In the genomic region with DNA sequence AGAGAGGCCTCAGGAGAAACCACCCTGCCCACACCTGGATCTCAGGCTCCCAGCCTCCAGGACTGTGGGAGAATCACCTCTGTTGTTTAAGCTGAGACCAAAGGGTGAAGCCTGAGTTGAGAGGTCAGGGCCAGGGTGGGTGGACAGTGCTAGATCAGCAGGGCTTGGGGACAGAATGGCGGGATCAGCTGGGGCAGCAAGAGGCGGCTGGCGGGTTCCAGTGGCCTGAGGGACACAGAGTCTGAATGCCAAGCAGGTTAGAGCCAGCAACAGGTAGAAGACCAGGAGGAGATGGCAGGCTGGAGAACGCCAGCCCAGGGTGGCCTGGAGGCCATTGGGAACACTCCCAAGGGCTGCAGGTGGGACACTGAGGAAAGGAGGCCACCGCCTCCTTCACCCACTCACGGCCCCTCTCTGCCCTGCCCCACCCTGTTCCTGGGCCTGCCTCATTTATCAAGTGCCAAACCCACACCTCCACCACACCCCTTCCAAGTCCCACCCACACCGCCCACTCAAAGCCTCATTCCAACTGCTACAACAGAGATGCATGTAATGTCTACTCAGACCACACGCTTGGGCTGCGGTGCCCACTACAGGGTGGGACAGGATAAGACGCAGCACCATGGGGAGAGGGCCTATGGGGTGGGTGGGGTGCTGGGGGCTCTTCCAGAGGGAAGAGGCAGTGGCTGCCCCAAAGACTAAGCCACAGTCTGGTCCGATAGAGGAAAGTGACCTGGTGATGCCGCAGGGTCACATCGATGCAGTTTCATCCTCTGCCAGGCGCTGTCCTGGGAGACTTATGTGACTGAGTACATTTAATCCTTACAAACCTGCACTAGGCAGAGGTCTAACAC, we compare ENCODE assay signal across 23 cellular contexts.
A peak's percentile ranks its signal among the peaks of the same experiment; 100 is the strongest.
DNase-seq lines count a peak whose midpoint lies in the region; ATAC-seq, FAIRE-seq and TF ChIP-seq lines count a peak whose summit lies in the region.
"Had no signal": no experiment of that assay in that cellular context is flagged by ENCODE, and none has a peak within 500 bp of the region (broad histone marks: within the 10 kb centered on the region; RNA-seq: fewer than 3 reads in every experiment).

No MANE protein-coding gene starts in this region.

- no peak for DNase-seq in stimulated activated naive CD8-positive, alpha-beta T cell treated with anti-CD3 and anti-CD28 coated beads, Interleukin-15, amount 100 ng/mL, for 72 hours
- no peak for DNase-seq in stimulated activated naive CD8-positive, alpha-beta T cell treated with anti-CD3 and anti-CD28 coated beads, Interleukin-15, Interleukin-2, amounts not matched to agents 100 U/mL and 50 U/mL, for 24 hours
- no peak for DNase-seq in HepG2 (ENCODE audit: low spot score)
- peak; percentile 54 for DNase-seq in small intestine
- no peak for DNase-seq in anterior cingulate cortex (lab: John Stamatoyannopoulos, UW)
- DNase-seq in DMS53 treated with DMSO at 0.1 percent for 48 hours (lab: John Stamatoyannopoulos, UW; ENCODE audit: unreplicated experiment), result no peak
- no peak for DNase-seq in activated CD4-positive, alpha-beta memory T cell treated with anti-CD3 and anti-CD28 coated beads for 36 hours
- DNase-seq: activated CD4-positive, alpha-beta T cell treated with anti-CD3 and anti-CD28 coated beads, Interleukin-2, amount 10 ng/mL, durations not matched to agents 7 days and 5 days; activated T-cell treated with anti-CD3 and anti-CD28 coated beads for 4 hours; Calu3; cerebellar nuclear complex; effector memory CD4-positive, alpha-beta T cell; left ventricle myocardium superior; NCI-H187 treated with DMSO at 0.1 percent for 48 hours; NCI-H345; PC-9; T-helper 1 cell had no signal

- no peak overlapping the region for H2AFZ ChIP-seq in HepG2 (ENCODE audit: low read length)
- H2AFZ ChIP-seq: PC-9 had no signal

- H3K4me1 Mint-ChIP-seq in stimulated activated naive CD8-positive, alpha-beta T cell treated with anti-CD3 and anti-CD28 coated beads, Interleukin-15, amount 100 ng/mL, for 72 hours, result peaks cover 23% of the 10 kb centered on the region
- no peaks in the 10 kb centered on the region for H3K4me1 Mint-ChIP-seq in activated CD4-positive, alpha-beta memory T cell treated with anti-CD3 and anti-CD28 coated beads for 36 hours (ENCODE audit: low read depth)
- H3K4me1 Mint-ChIP-seq: activated CD4-positive, alpha-beta T cell treated with anti-CD3 and anti-CD28 coated beads, Interleukin-2, amount 10 ng/mL, durations not matched to agents 7 days and 5 days had no signal

- H3K27me3 ChIP-seq in HepG2 (ENCODE audit: control insufficient read depth in 1 of 2, insufficient read depth in 2 of 2, low read length in 2 of 2) (no peaks in the 10 kb centered on the region), small intestine (ENCODE audit: control insufficient read depth in 2 of 2, insufficient read depth in 2 of 2, low read length in 2 of 2) (no peaks in the 10 kb centered on the region)
- H3K27me3 ChIP-seq: neutrophil, right atrium auricular region had no signal

- no peak for FAIRE-seq in HepG2 (lab: Jason Lieb, UNC)
- no peak for FAIRE-seq in small intestine (lab: Jason Lieb, UNC)
- FAIRE-seq: A549, H1 had no signal

- H3K36me3 Mint-ChIP-seq in activated CD4-positive, alpha-beta memory T cell treated with anti-CD3 and anti-CD28 coated beads for 36 hours, result no peaks in the 10 kb centered on the region

- H3K9ac ChIP-seq in HepG2 (ENCODE audit: insufficient read depth, low read depth, low read length), result no peak overlapping the region

- no peak overlapping the region for H3K4me2 ChIP-seq in HepG2 (ENCODE audit: low read depth, low read length)
- H3K4me2 ChIP-seq: PC-9 had no signal

- POLR2A ChIA-PET in HepG2 (lab: Yijun Ruan, JAX), result no interaction called here
- POLR2A ChIA-PET in activated CD4-positive, alpha-beta memory T cell treated with anti-CD3 and anti-CD28 coated beads for 36 hours (lab: Charles Lee), result no interaction called here

- ATAC-seq in stimulated activated naive CD8-positive, alpha-beta T cell treated with anti-CD3 and anti-CD28 coated beads, Interleukin-15, amount 100 ng/mL, for 72 hours, result peak; percentile 13
- no peak for ATAC-seq in stimulated activated naive CD8-positive, alpha-beta T cell treated with anti-CD3 and anti-CD28 coated beads, Interleukin-15, Interleukin-2, amounts not matched to agents 100 U/mL and 50 U/mL, for 24 hours
- ATAC-seq in HepG2 (peak; percentile 11), HG03159 (IDR thresholded peaks at IDR 0.05; ENCODE audit: unreplicated experiment) (no peak)

- intact Hi-C loops in HepG2 (cut with micrococcal nuclease; ENCODE audit: unreplicated experiment), result no loop called here
- intact Hi-C loops in activated CD4-positive, alpha-beta memory T cell treated with anti-CD3 and anti-CD28 coated beads for 36 hours (cut with micrococcal nuclease), result no loop called here

- CTCF ChIA-PET in HepG2 (lab: Yijun Ruan, JAX; ENCODE audit: low intra/inter-chr PET ratio, low total read pairs), result no interaction called here
- CTCF ChIA-PET in activated CD4-positive, alpha-beta memory T cell treated with anti-CD3 and anti-CD28 coated beads for 36 hours (lab: Charles Lee), result no interaction called here

- WGBS in HepG2 (ENCODE audit: low lambda C conversion rate), result 98% methylated on average over 10 of the region's 14 CpGs
- 83 to 89% (median 87%) methylated on average over 12 to 14 of the region's 14 CpGs for WGBS in small intestine, 3 donors

- no peaks in the 10 kb centered on the region for H3K27me3 Mint-ChIP-seq in stimulated activated naive CD8-positive, alpha-beta T cell treated with anti-CD3 and anti-CD28 coated beads, Interleukin-15, amount 100 ng/mL, for 72 hours
- H3K27me3 Mint-ChIP-seq in activated CD4-positive, alpha-beta memory T cell treated with anti-CD3 and anti-CD28 coated beads for 36 hours, result no peaks in the 10 kb centered on the region
- H3K27me3 Mint-ChIP-seq: activated CD4-positive, alpha-beta T cell treated with anti-CD3 and anti-CD28 coated beads, Interleukin-2, amount 10 ng/mL, durations not matched to agents 7 days and 5 days; type B pancreatic cell had no signal

- H3K4me3 Mint-ChIP-seq in stimulated activated naive CD8-positive, alpha-beta T cell treated with anti-CD3 and anti-CD28 coated beads, Interleukin-15, amount 100 ng/mL, for 72 hours, result no peak overlapping the region
- no peak overlapping the region for H3K4me3 Mint-ChIP-seq in activated CD4-positive, alpha-beta memory T cell treated with anti-CD3 and anti-CD28 coated beads for 36 hours
- H3K4me3 Mint-ChIP-seq: activated CD4-positive, alpha-beta T cell treated with anti-CD3 and anti-CD28 coated beads, Interleukin-2, amount 10 ng/mL, durations not matched to agents 7 days and 5 days; type B pancreatic cell had no signal

- no peak for TF ChIP-seq EP300 in HepG2 (IDR thresholded peaks at IDR 0.05; ENCODE audit: low read depth in 2 of 2, low read length in 2 of 2)
- no peak for TF ChIP-seq EP300 in HepG2 (CRISPR knock-in tag; IDR thresholded peaks at IDR 0.05; ENCODE audit: borderline replicate concordance)

- H3K9me3 ChIP-seq in HepG2 (ENCODE audit: low read length) (no peaks in the 10 kb centered on the region), small intestine (ENCODE audit: control insufficient read depth, low read depth) (no peaks in the 10 kb centered on the region)
- H3K9me3 ChIP-seq: A549, neutrophil, right atrium auricular region had no signal

- no peaks in the 10 kb centered on the region for H3K79me2 ChIP-seq in HepG2 (ENCODE audit: insufficient read depth, low read length)

- peaks cover 37% of the 10 kb centered on the region for H3K4me1 ChIP-seq in HepG2 (ENCODE audit: insufficient read depth, low read length)
- peaks cover 9 to 13% of the 10 kb centered on the region in 2 donors for H3K4me1 ChIP-seq in small intestine (ENCODE audit: control insufficient read depth in 2 of 2, insufficient read depth in 1 of 2, low read depth in 1 of 2, low read length in 1 of 2)

- TF ChIP-seq POLR2A in HepG2 (IDR thresholded peaks at IDR 0.05; ENCODE audit: insufficient read depth in 1 of 2, low read depth in 2 of 2, low read length in 2 of 2), result no peak

- TF ChIP-seq RAD21 in HepG2 (CRISPR knock-in tag; IDR thresholded peaks at IDR 0.05), result no peak

- in situ Hi-C loops in HepG2 (cut with HindIII; ENCODE audit: extremely low pct_ligation_motif_present, low pct_unique_long_range_greater_than_20kb), result no loop called here

- BruUV-seq in HepG2 (replicated peaks; lab: Mats Ljungman, UMichigan), result no TSS peak

- peaks cover 32% of the 10 kb centered on the region for H4K20me1 ChIP-seq in HepG2 (ENCODE audit: insufficient read depth, low read length)

- H3K27ac ChIP-seq in HepG2 (ENCODE audit: extremely low read length, insufficient read depth, low read length), result no peak overlapping the region
- H3K27ac ChIP-seq in small intestine (ENCODE audit: low read depth in 1 of 2, low read length in 1 of 2), result peak overlapping the region in 1 of 2 donors; percentile 87
- H3K27ac ChIP-seq: neutrophil, PC-9, right atrium auricular region had no signal

- H3K27ac Mint-ChIP-seq in stimulated activated naive CD8-positive, alpha-beta T cell treated with anti-CD3 and anti-CD28 coated beads, Interleukin-15, amount 100 ng/mL, for 72 hours, result no peak overlapping the region
- no peak overlapping the region for H3K27ac Mint-ChIP-seq in activated CD4-positive, alpha-beta memory T cell treated with anti-CD3 and anti-CD28 coated beads for 36 hours
- H3K27ac Mint-ChIP-seq: activated CD4-positive, alpha-beta T cell treated with anti-CD3 and anti-CD28 coated beads, Interleukin-2, amount 10 ng/mL, durations not matched to agents 7 days and 5 days had no signal

- H3K4me3 ChIP-seq in HepG2 (replicated peaks in 1 of 3; ENCODE audit: insufficient read depth in 1 of 3, low read depth in 2 of 3, low read length in 3 of 3) (no peak overlapping the region), small intestine (ENCODE audit: low read depth in 1 of 2, low read length in 2 of 2) (no peak overlapping the region)
- H3K4me3 ChIP-seq: A549, PC-9, right atrium auricular region had no signal

- H3K36me3 ChIP-seq in HepG2 (replicated peaks in 1 of 2; ENCODE audit: control insufficient read depth in 1 of 2, insufficient read depth in 2 of 2, low read length in 2 of 2), result peaks cover 27 to 74% of the 10 kb centered on the region in 2 experiments
- peaks cover 0 to 4% of the 10 kb centered on the region in 2 donors for H3K36me3 ChIP-seq in small intestine (ENCODE audit: control insufficient read depth in 2 of 2, insufficient read depth in 2 of 2, low read length in 2 of 2)
- H3K36me3 ChIP-seq: neutrophil, right atrium auricular region had no signal

- H3K9me3 Mint-ChIP-seq in stimulated activated naive CD8-positive, alpha-beta T cell treated with anti-CD3 and anti-CD28 coated beads, Interleukin-15, amount 100 ng/mL, for 72 hours, result no peaks in the 10 kb centered on the region
- no peaks in the 10 kb centered on the region for H3K9me3 Mint-ChIP-seq in activated CD4-positive, alpha-beta memory T cell treated with anti-CD3 and anti-CD28 coated beads for 36 hours
- H3K9me3 Mint-ChIP-seq: activated CD4-positive, alpha-beta T cell treated with anti-CD3 and anti-CD28 coated beads, Interleukin-2, amount 10 ng/mL, durations not matched to agents 7 days and 5 days; type B pancreatic cell had no signal

- TF ChIP-seq CTCF in HepG2 (CRISPR knock-in tag; IDR thresholded peaks at IDR 0.05), result no peak

TF ChIP-seq in HepG2, 621 proteins besides CTCF, POLR2A, EP300 and RAD21 (continues in another document):
- TF ChIP-seq GABPA (IDR thresholded peaks at IDR 0.05; ENCODE audit: low read depth, low read length) (no peak), GABPA (CRISPR knock-in tag; IDR thresholded peaks at IDR 0.05; ENCODE audit: low read depth) (no peak)

Comparison
In these comparisons a context has a peak if more than half of its experiments do, and no peak if none do; other contexts are left out.
1. ATAC-seq: peak in stimulated activated naive CD8-positive, alpha-beta T cell treated with anti-CD3 and anti-CD28 coated beads, Interleukin-15, amount 100 ng/mL, for 72 hours (single experiment) and HepG2 (single experiment); none in stimulated activated naive CD8-positive, alpha-beta T cell treated with anti-CD3 and anti-CD28 coated beads, Interleukin-15, Interleukin-2, amounts not matched to agents 100 U/mL and 50 U/mL, for 24 hours (single experiment) and HG03159 (single experiment).